ENCODE assay signal across 8 cellular contexts in genomic region chr11:118607401-118608267, GRCh38. TPM values are rescaled to one million over a fixed set of nuclear protein-coding genes. Genes with fewer than 3 reads are reported as not detected.
DNase-seq lines count a peak whose midpoint lies in the region; ATAC-seq, FAIRE-seq and TF ChIP-seq lines count a peak whose summit lies in the region.

TSS of gene PHLDB1 (plus strand) at chr11:118607615. CDS start at chr11:118613837, 6,222 bp downstream.

- no peak for TF ChIP-seq EP300 in A549 (IDR thresholded peaks at IDR 0.05)

- H3K36me3 Mint-ChIP-seq in GM23338 (ENCODE audit: low read depth): peaks cover 4% of the 10 kb centered on the region; the same call in 1 of the 3 replicates

- TF ChIP-seq CTCF in A549 (IDR thresholded peaks at IDR 0.05) (peak; percentile 39), GM23338 (conservative IDR thresholded peaks at IDR 0.05; ENCODE audit: low read depth in 2 of 2) (peak; percentile 51 to 56), fibroblast of pulmonary artery (IDR thresholded peaks at IDR 0.05; ENCODE audit: low read length, missing control alignments) (peak; percentile 46)

- H3K4me3 ChIP-seq in A549: peak within 1 kb of the TSS; percentile 96
- peak within 1 kb of the TSS; percentile 72 for H3K4me3 ChIP-seq in GM23338
- H3K4me3 ChIP-seq in fibroblast of pulmonary artery (replicated peaks; ENCODE audit: low read depth, low read length): peak within 1 kb of the TSS; percentile 83

- H3K27me3 ChIP-seq in GM23338 (ENCODE audit: insufficient read depth): peaks cover 91% of the 10 kb centered on the region

- peak; percentile 15 to 50; a peak in 3 of 5 replicates for TF ChIP-seq RAD21 in A549 (conservative IDR thresholded peaks at IDR 0.05 in 1 of 2, IDR thresholded peaks at IDR 0.05 in 1 of 2)

- H4K20me1 ChIP-seq in GM23338 (replicated peaks; ENCODE audit: insufficient read depth): peaks cover 19% of the 10 kb centered on the region

- no peak within 1 kb of the TSS for H3K27ac Mint-ChIP-seq in GM23338

- H3K27ac ChIP-seq in A549 (peak within 1 kb of the TSS; percentile 81 to 100), GM23338 (ENCODE audit: low read depth) (no peak within 1 kb of the TSS), substantia nigra (ENCODE audit: low read depth, low read length, poor library complexity, severe bottlenecking) (peak within 1 kb of the TSS; percentile 98)

- H2AFZ ChIP-seq in GM23338: peak within 1 kb of the TSS; percentile 76

- DNase-seq in A549 (ENCODE audit: low read depth in 1 of 2, low spot score in 1 of 2): peak; percentile 48 to 61
- DNase-seq in GM23338 (ENCODE audit: low spot score): peak; percentile 57
- peak; percentile 82 for DNase-seq in activated effector memory CD4-positive, alpha-beta T cell treated with anti-CD3 and anti-CD28 coated beads, Interleukin-2, amount 50 U/mL, for 16 hours
- peak; percentile 72 for DNase-seq in fibroblast of pulmonary artery (ENCODE audit: low read depth)
- DNase-seq in myocyte (ENCODE audit: low read depth): peak; percentile 76
- peak in 48 of 49 donors; percentile 43 to 93 (median 83) for DNase-seq in substantia nigra (lab: John Stamatoyannopoulos, UW)

- ATAC-seq in A549 (peak; percentile 72 to 83), GM23338 (peak; percentile 6), HG03135 (IDR thresholded peaks at IDR 0.05; ENCODE audit: unreplicated experiment) (no peak)

- H3K9me3 Mint-ChIP-seq in GM23338: peaks cover 3% of the 10 kb centered on the region; the same call in 1 of the 3 replicates

- H3F3A ChIP-seq in GM23338 (replicated peaks; ENCODE audit: low read depth): peaks cover 15% of the 10 kb centered on the region

- POLR2A ChIA-PET in A549 (lab: Yijun Ruan, JAX): interaction anchor here (0.7 to 2.9 kb wide), 3 partner anchors 11 to 35 kb away, joined by 3 to 14 read pairs (median 6); no protein-coding TSS in a partner anchor

- peaks cover 45% of the 10 kb centered on the region for H3K4me1 Mint-ChIP-seq in GM23338

- peak within 1 kb of the TSS; percentile 86 for H3K4me2 ChIP-seq in A549
- peak within 1 kb of the TSS; percentile 89 for H3K4me2 ChIP-seq in GM23338

- no peaks in the 10 kb centered on the region for H3K9me2 ChIP-seq in GM23338 (ENCODE audit: insufficient read depth)

- H3K27me3 Mint-ChIP-seq in GM23338 (ENCODE audit: insufficient read depth, low read depth, poor library complexity): peaks cover 75% of the 10 kb centered on the region

- FAIRE-seq in A549 (lab: Jason Lieb, UNC): no peak

- H3K4me3 Mint-ChIP-seq in GM23338: peak within 1 kb of the TSS; percentile 64

- no peaks in the 10 kb centered on the region for H3K79me2 ChIP-seq in GM23338 (replicated peaks; ENCODE audit: insufficient read depth)

- TF ChIP-seq POLR2A in A549 (IDR thresholded peaks at IDR 0.05; ENCODE audit: low read length): peak; percentile 34; the same call in 1 of the 2 replicates

- H3K4me1 ChIP-seq in A549 (peaks cover 44% of the 10 kb centered on the region), GM23338 (ENCODE audit: insufficient read depth) (peaks cover 31% of the 10 kb centered on the region)

- H3K9me3 ChIP-seq in A549: no peaks in the 10 kb centered on the region

- CTCF ChIA-PET in A549 (lab: Yijun Ruan, JAX): interaction anchor here (0.9 to 17.8 kb wide), 5 partner anchors 10 to 51 kb away, joined by 5 to 224 read pairs (median 62); no protein-coding TSS in a partner anchor

- WGBS in A549 (ENCODE audit: missing lambda C conversion rate): 2% methylated on average over 12 of the region's 62 CpGs

- H3K36me3 ChIP-seq in GM23338 (ENCODE audit: insufficient read depth): no peaks in the 10 kb centered on the region

TF ChIP-seq in A549, 52 proteins besides CTCF, POLR2A, EP300 and RAD21:
- TF ChIP-seq, protein P1, sequence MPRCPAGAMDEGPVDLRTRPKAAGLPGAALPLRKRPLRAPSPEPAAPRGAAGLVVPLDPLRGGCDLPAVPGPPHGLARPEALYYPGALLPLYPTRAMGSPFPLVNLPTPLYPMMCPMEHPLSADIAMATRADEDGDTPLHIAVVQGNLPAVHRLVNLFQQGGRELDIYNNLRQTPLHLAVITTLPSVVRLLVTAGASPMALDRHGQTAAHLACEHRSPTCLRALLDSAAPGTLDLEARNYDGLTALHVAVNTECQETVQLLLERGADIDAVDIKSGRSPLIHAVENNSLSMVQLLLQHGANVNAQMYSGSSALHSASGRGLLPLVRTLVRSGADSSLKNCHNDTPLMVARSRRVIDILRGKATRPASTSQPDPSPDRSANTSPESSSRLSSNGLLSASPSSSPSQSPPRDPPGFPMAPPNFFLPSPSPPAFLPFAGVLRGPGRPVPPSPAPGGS (IDR thresholded peaks at IDR 0.05): no peak
- TF ChIP-seq SMC3 (IDR thresholded peaks at IDR 0.05): peak; percentile 49; the same call in 2 of the 3 replicates

TF ChIP-seq in GM23338, 12 proteins besides CTCF, POLR2A, EP300 and RAD21 (continues in another document):
- TF ChIP-seq JUNB (IDR thresholded peaks at IDR 0.05; ENCODE audit: unreplicated experiment): no peak

TF ChIP-seq in PFSK-1, 5 proteins besides CTCF, POLR2A, EP300 and RAD21:
- TF ChIP-seq POLR2AphosphoS5 (IDR thresholded peaks at IDR 0.05; ENCODE audit: low read depth, low read length) (peak; percentile 61; the same call in 1 of the 2 replicates), REST (IDR thresholded peaks at IDR 0.05; ENCODE audit: insufficient read depth in 1 of 2, low read depth in 2 of 2, low read length in 2 of 2) (no peak), TAF1 (IDR thresholded peaks at IDR 0.05; ENCODE audit: borderline replicate concordance, insufficient read depth, low read length) (peak; percentile 51; the same call in 1 of the 2 replicates), FOXP2 (optimal IDR thresholded peaks at IDR 0.05; ENCODE audit: borderline replicate concordance, extremely low read depth, extremely low read length, insufficient read depth) (no peak), SIN3A (IDR thresholded peaks at IDR 0.05; ENCODE audit: borderline replicate concordance, insufficient read depth, low read length) (no peak)

RNA-seq across cellular contexts. Expression of gene PHLDB1, which starts in this region (rescaled TPM):
- polyA plus RNA-seq in A549 (2011; rRNA removed) (5.9 and 7.7 TPM in 2 replicates), A549 (2017; fragmentation: RNase III; extraction: RNeasy Plus Mini Kit Qiagen cat#74134 plus additional on column Dnase treatment) (17.9 to 20.0 TPM (median 19.4 TPM) in 3 replicates), GM23338 (2016; fragmentation: Nextera tagmentation; extraction: Ambion mirVana) (45.3 and 46.0 TPM in 2 replicates)
- polyA plus RNA-seq in A549 (2012; cell fraction: cytosol; rRNA removed): 7.3 and 9.7 TPM in 2 replicates
- polyA plus RNA-seq in A549 (2012; cell fraction: nucleus; rRNA removed): 32.2 and 36.0 TPM in 2 replicates
- 12.2 and 15.2 TPM in 2 replicates for polyA minus RNA-seq in A549 (2011; rRNA and poly(A)+ RNA removed)
- 85.2 and 93.9 TPM in 2 replicates for total RNA-seq in GM23338 (2014; rRNA removed; shearing (Covaris generic))
- 67.9 TPM for polyA plus RNA-seq in PFSK-1 (2012; ENCODE audit: insufficient read length, low read depth)
- total RNA-seq in myocyte: 135 and 173 TPM in 2 replicates
- 288 TPM for polyA plus RNA-seq in myocyte (2012)
